Comparison of ENCODE assay signal across 8 cellular contexts in genomic region chr15:83206387-83206970, GRCh38. TPM values are rescaled to one million over a fixed set of nuclear protein-coding genes. Genes with fewer than 3 reads are reported as not detected.
DNase-seq lines count a peak whose midpoint lies in the region; ATAC-seq, FAIRE-seq and TF ChIP-seq lines count a peak whose summit lies in the region.

No MANE protein-coding gene starts in this region.

- no peak for FAIRE-seq in A549 (lab: Jason Lieb, UNC)

- peaks cover 29% of the 10 kb centered on the region for H3K4me1 ChIP-seq in A549
- peaks cover 40% of the 10 kb centered on the region for H3K4me1 ChIP-seq in GM23338 (ENCODE audit: insufficient read depth)
- H3K4me1 ChIP-seq in gastroesophageal sphincter, result peaks cover 0 to 54% (median 5%) of the 10 kb centered on the region in 3 donors
- H3K4me1 ChIP-seq in parathyroid adenoma, result peaks cover 8% of the 10 kb centered on the region

- TF ChIP-seq EP300 in A549 (IDR thresholded peaks at IDR 0.05) (no peak), gastroesophageal sphincter (IDR thresholded peaks at IDR 0.05) (no peak)

- no peaks in the 10 kb centered on the region for H3K9me3 ChIP-seq in A549
- no peaks in the 10 kb centered on the region for H3K9me3 ChIP-seq in gastroesophageal sphincter
- no peaks in the 10 kb centered on the region for H3K9me3 ChIP-seq in parathyroid adenoma (ENCODE audit: control insufficient read depth, low read length)

- POLR2A ChIA-PET in A549 (lab: Yijun Ruan, JAX), result interaction anchor here (0.6 to 1.8 kb wide), 3 partner anchors 140 to 1872 kb away, joined by 3 to 14 read pairs (median 4); partner anchors contain the start of gene BTBD1
- POLR2A ChIA-PET in activated CD4-positive, alpha-beta memory T cell treated with anti-CD3 and anti-CD28 coated beads, Interleukin-2, amount 10 ng/mL, durations not matched to agents 7 days and 5 days (lab: Charles Lee), result interaction anchor here (0.9 kb wide), 2 partner anchors 98 to 196 kb away, joined by 3 read pairs; partner anchors contain the start of gene TM6SF1

- H3K27ac ChIP-seq in A549 (peak overlapping the region; percentile 96), GM23338 (ENCODE audit: low read depth) (peak overlapping the region; percentile 56), gastroesophageal sphincter (peak overlapping the region; percentile 75 to 96 (median 93)), parathyroid adenoma (peak overlapping the region; percentile 92)

- H3K4me2 ChIP-seq in A549, result peak overlapping the region; percentile 73
- H3K4me2 ChIP-seq in GM23338, result peak overlapping the region; percentile 84
- peak overlapping the region; percentile 71 for H3K4me2 ChIP-seq in parathyroid adenoma (ENCODE audit: low read length)

- no peak; the same call in 1 of the 2 replicates for TF ChIP-seq POLR2A in A549 (IDR thresholded peaks at IDR 0.05; ENCODE audit: low read length)
- no peak for TF ChIP-seq POLR2A in gastroesophageal sphincter (IDR thresholded peaks at IDR 0.05)

- H3K27me3 Mint-ChIP-seq in GM23338 (ENCODE audit: insufficient read depth, low read depth, poor library complexity), result peaks cover 2% of the 10 kb centered on the region
- H3K27me3 Mint-ChIP-seq in activated CD4-positive, alpha-beta memory T cell treated with anti-CD3 and anti-CD28 coated beads, Interleukin-2, amount 10 ng/mL, durations not matched to agents 7 days and 5 days, result peaks cover 26% of the 10 kb centered on the region

- H3K4me3 ChIP-seq in A549 (peak overlapping the region; percentile 82), GM23338 (peak overlapping the region; percentile 80), gastroesophageal sphincter (peak overlapping the region; percentile 88 to 98), parathyroid adenoma (ENCODE audit: low read depth, low read length) (peak overlapping the region; percentile 54)

- H2AFZ ChIP-seq in GM23338 (no peak overlapping the region), parathyroid adenoma (peak overlapping the region; percentile 84)

- no peaks in the 10 kb centered on the region for H3K36me3 ChIP-seq in GM23338 (ENCODE audit: insufficient read depth)
- no peaks in the 10 kb centered on the region for H3K36me3 ChIP-seq in gastroesophageal sphincter
- no peaks in the 10 kb centered on the region for H3K36me3 ChIP-seq in parathyroid adenoma (ENCODE audit: control insufficient read depth, insufficient read depth, low read length)

- TF ChIP-seq CTCF in A549 (IDR thresholded peaks at IDR 0.05) (no peak), GM23338 (conservative IDR thresholded peaks at IDR 0.05; ENCODE audit: low read depth in 2 of 2) (no peak), gastroesophageal sphincter (IDR thresholded peaks at IDR 0.05) (no peak), parathyroid adenoma (IDR thresholded peaks at IDR 0.05) (no peak)

- no peak for TF ChIP-seq RAD21 in A549 (conservative IDR thresholded peaks at IDR 0.05 in 1 of 2, IDR thresholded peaks at IDR 0.05 in 1 of 2)

- H3K9ac ChIP-seq in parathyroid adenoma, result peak overlapping the region; percentile 67

- H3K27ac Mint-ChIP-seq in GM23338, result peak overlapping the region; percentile 97
- peak overlapping the region; percentile 78 for H3K27ac Mint-ChIP-seq in activated CD4-positive, alpha-beta memory T cell treated with anti-CD3 and anti-CD28 coated beads, Interleukin-2, amount 10 ng/mL, durations not matched to agents 7 days and 5 days

- CTCF ChIA-PET in A549 (lab: Yijun Ruan, JAX), result interaction anchor here (0.5 to 1.3 kb wide), 3 partner anchors 139 to 237 kb away, joined by 3 to 4 read pairs (median 3); partner anchors contain the start of genes BTBD1 and C15orf40
- CTCF ChIA-PET in activated CD4-positive, alpha-beta memory T cell treated with anti-CD3 and anti-CD28 coated beads, Interleukin-2, amount 10 ng/mL, durations not matched to agents 7 days and 5 days (lab: Charles Lee), result no interaction called here

- H4K20me1 ChIP-seq in GM23338 (replicated peaks; ENCODE audit: insufficient read depth), result peaks cover 8% of the 10 kb centered on the region

- H3K4me1 Mint-ChIP-seq in GM23338, result peaks cover 37% of the 10 kb centered on the region
- H3K4me1 Mint-ChIP-seq in activated CD4-positive, alpha-beta memory T cell treated with anti-CD3 and anti-CD28 coated beads, Interleukin-2, amount 10 ng/mL, durations not matched to agents 7 days and 5 days, result peaks cover 19% of the 10 kb centered on the region

- peaks cover 4% of the 10 kb centered on the region; the same call in 1 of the 2 replicates for H3F3A ChIP-seq in GM23338 (replicated peaks; ENCODE audit: low read depth)

- ATAC-seq in A549, result peak; percentile 26 to 42
- peak; percentile 5 for ATAC-seq in GM23338
- ATAC-seq in gastroesophageal sphincter, result no peak
- no peak for ATAC-seq in HG02759 (IDR thresholded peaks at IDR 0.05; ENCODE audit: unreplicated experiment)
- ATAC-seq in HG03108 (IDR thresholded peaks at IDR 0.05; ENCODE audit: unreplicated experiment), result no peak
- ATAC-seq in HG02678 (IDR thresholded peaks at IDR 0.05; ENCODE audit: unreplicated experiment), result no peak

- peak overlapping the region; percentile 96 for H3K4me3 Mint-ChIP-seq in GM23338
- H3K4me3 Mint-ChIP-seq in activated CD4-positive, alpha-beta memory T cell treated with anti-CD3 and anti-CD28 coated beads, Interleukin-2, amount 10 ng/mL, durations not matched to agents 7 days and 5 days, result peak overlapping the region; percentile 84

- peaks cover 6% of the 10 kb centered on the region; the same call in 2 of the 3 replicates for H3K36me3 Mint-ChIP-seq in GM23338 (ENCODE audit: low read depth)
- H3K36me3 Mint-ChIP-seq in activated CD4-positive, alpha-beta memory T cell treated with anti-CD3 and anti-CD28 coated beads, Interleukin-2, amount 10 ng/mL, durations not matched to agents 7 days and 5 days (ENCODE audit: low read depth), result peaks cover 3% of the 10 kb centered on the region

- H3K9me3 Mint-ChIP-seq in GM23338, result peaks cover 2% of the 10 kb centered on the region; the same call in 1 of the 3 replicates
- no peaks in the 10 kb centered on the region for H3K9me3 Mint-ChIP-seq in activated CD4-positive, alpha-beta memory T cell treated with anti-CD3 and anti-CD28 coated beads, Interleukin-2, amount 10 ng/mL, durations not matched to agents 7 days and 5 days

- peak; percentile 31 to 32 for DNase-seq in A549 (ENCODE audit: low read depth in 1 of 2, low spot score in 1 of 2)
- DNase-seq in GM23338 (ENCODE audit: low spot score), result peak; percentile 35
- DNase-seq in activated CD4-positive, alpha-beta memory T cell treated with anti-CD3 and anti-CD28 coated beads, Interleukin-2, amount 10 ng/mL, durations not matched to agents 7 days and 5 days, result no peak

- H3K27me3 ChIP-seq in GM23338 (ENCODE audit: insufficient read depth) (no peaks in the 10 kb centered on the region), gastroesophageal sphincter (no peaks in the 10 kb centered on the region), parathyroid adenoma (ENCODE audit: control insufficient read depth, insufficient read depth, low read length) (no peaks in the 10 kb centered on the region)

- no peaks in the 10 kb centered on the region for H3K9me2 ChIP-seq in GM23338 (ENCODE audit: insufficient read depth)

- WGBS in A549 (ENCODE audit: missing lambda C conversion rate), result 3% methylated on average over 12 of the region's 24 CpGs
- WGBS in gastroesophageal sphincter (ENCODE audit: low coverage in 1 of 2), 2 donors, result 3 to 4% methylated on average over 10 of the region's 24 CpGs

- peaks cover 54% of the 10 kb centered on the region for H3K79me2 ChIP-seq in GM23338 (replicated peaks; ENCODE audit: insufficient read depth)
- peaks cover 2% of the 10 kb centered on the region for H3K79me2 ChIP-seq in parathyroid adenoma

TF ChIP-seq in A549, 52 proteins besides CTCF, POLR2A, EP300 and RAD21:
- TF ChIP-seq CEBPB (IDR thresholded peaks at IDR 0.05), result no peak

TF ChIP-seq in GM23338, 12 proteins besides CTCF, POLR2A, EP300 and RAD21 (continues in another document):
- TF ChIP-seq ETS1 (IDR thresholded peaks at IDR 0.05) (no peak), ZNF331 (CRISPR knock-in tag; IDR thresholded peaks at IDR 0.05; ENCODE audit: low read depth) (no peak), STAT1 (IDR thresholded peaks at IDR 0.05; ENCODE audit: unreplicated experiment) (no peak)

RNA-seq across cellular contexts. Expression of gene HDGFL3, which starts 1.1 kb away (rescaled TPM):
- polyA plus RNA-seq in A549 (2011; rRNA removed) (49.3 and 91.2 TPM in 2 replicates), A549 (2017; fragmentation: RNase III; extraction: RNeasy Plus Mini Kit Qiagen cat#74134 plus additional on column Dnase treatment) (47.4 to 51.1 TPM (median 50.8 TPM) in 3 replicates), GM23338 (2016; fragmentation: Nextera tagmentation; extraction: Ambion mirVana) (131 and 135 TPM in 2 replicates)
- 7.0 and 9.8 TPM in 2 replicates for polyA plus RNA-seq in A549 (2012; cell fraction: cytosol; rRNA removed)
- polyA plus RNA-seq in A549 (2012; cell fraction: nucleus; rRNA removed), result 1.9 and 2.3 TPM in 2 replicates
- polyA minus RNA-seq in A549 (2011; rRNA and poly(A)+ RNA removed), result 8.3 and 8.9 TPM in 2 replicates
- 67.1 and 68.6 TPM in 2 replicates for total RNA-seq in GM23338 (2014; rRNA removed; shearing (Covaris generic))
- total RNA-seq in activated CD4-positive, alpha-beta memory T cell treated with anti-CD3 and anti-CD28 coated beads, Interleukin-2, amount 10 ng/mL, durations not matched to agents 7 days and 5 days, result 10 to 100 TPM; 20.5 to 23.3 TPM
- total RNA-seq in gastroesophageal sphincter, result 100 to 1,000 TPM in 1 of 4 donors, 10 to 100 TPM in 3; 59.0 to 175 (median 75.4) TPM

Comparison
In these comparisons a context has a peak if more than half of its experiments do, and no peak if none do; other contexts are left out.
1. ATAC-seq: peak in A549 (2 of 2) and GM23338 (single experiment); none in gastroesophageal sphincter (single experiment), HG02759 (single experiment), HG03108 (single experiment) and HG02678 (single experiment).
2. Peak in every context shown above with its lines, with median percentiles within 50 percentile points of each other: H3K27ac ChIP-seq, H3K4me2 ChIP-seq and H3K4me3 ChIP-seq.